In the genomic region with DNA sequence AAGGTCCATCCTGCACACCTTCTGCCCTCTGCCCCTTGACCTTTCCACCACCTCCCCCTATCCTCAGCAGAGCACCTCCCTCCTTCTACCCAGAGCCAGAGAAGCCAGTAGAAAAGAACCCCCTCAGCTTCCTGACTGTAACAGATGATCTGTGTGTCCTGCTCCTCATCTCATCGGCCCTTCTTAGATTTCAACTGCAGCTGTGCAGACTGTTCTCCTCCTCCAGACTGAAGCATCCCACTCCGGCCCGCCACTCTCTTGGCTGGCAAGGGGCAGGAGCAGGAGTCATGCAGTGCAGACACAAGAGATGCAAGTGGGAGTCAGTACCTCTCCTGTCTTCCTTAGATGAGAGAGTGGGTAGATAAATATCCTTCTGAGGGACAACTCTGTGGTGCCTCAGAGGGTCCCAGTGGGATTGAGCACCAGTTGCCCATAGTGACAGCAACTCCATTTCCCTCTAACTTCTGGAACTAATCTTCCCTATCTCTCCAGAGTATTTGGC, we compare ENCODE assay signal across 24 cellular contexts.
A peak's percentile ranks its signal among the peaks of the same experiment; 100 is the strongest.
DNase-seq lines count a peak whose midpoint lies in the region; ATAC-seq and TF ChIP-seq lines count a peak whose summit lies in the region.
"Had no signal": no experiment of that assay in that cellular context is flagged by ENCODE, and none has a peak within 500 bp of the region (broad histone marks: within the 10 kb centered on the region; RNA-seq: fewer than 3 reads in every experiment).

No MANE protein-coding gene starts in this region.

- peak; percentile 28 for DNase-seq in natural killer cell treated with Interleukin-12 subunit alpha and Interleukin-12 subunit beta and Interleukin-15 and Interleukin-18, amount 100 ng/mL, for 72 hours (ENCODE audit: low spot score)
- DNase-seq in natural killer cell (no peak), WERI-Rb-1 (peak; percentile 15), T-helper 9 cell (no peak), mucosa of gallbladder (ENCODE audit: low spot score) (no peak), SHP77 (lab: John Stamatoyannopoulos, UW) (no peak), NCI-H1694 treated with DMSO at 0.1 percent for 48 hours (lab: John Stamatoyannopoulos, UW) (no peak)
- DNase-seq: activated CD4-positive, alpha-beta T cell treated with anti-CD3 and anti-CD28 coated beads for 4 hours; activated CD8-positive, alpha-beta memory T cell treated with anti-CD3 and anti-CD28 coated beads for 24 hours; activated gamma-delta T cell; brain microvascular endothelial cell; effector memory CD8-positive, alpha-beta T cell; foreskin keratinocyte; Kasumi-1; left cardiac atrium; stimulated activated CD4-positive, alpha-beta T cell treated with anti-CD3 and anti-CD28 coated beads, Interleukin-2, amount 100 ng/mL, for 24 hours; T-helper 17 cell had no signal

- H3K27me3 Mint-ChIP-seq in natural killer cell treated with Interleukin-12 subunit alpha and Interleukin-12 subunit beta and Interleukin-15 and Interleukin-18, amount 100 ng/mL, for 72 hours = peaks cover 55 to 66% of the 10 kb centered on the region in 2 donors
- H3K27me3 Mint-ChIP-seq in natural killer cell (ENCODE audit: low read depth in 2 of 2) = peaks cover 52 to 80% of the 10 kb centered on the region in 2 donors
- peaks cover 9% of the 10 kb centered on the region for H3K27me3 Mint-ChIP-seq in nephron (ENCODE audit: low read depth)

- H3K36me3 ChIP-seq in WERI-Rb-1 = no peaks in the 10 kb centered on the region
- H3K36me3 ChIP-seq: brain microvascular endothelial cell had no signal

- no peaks in the 10 kb centered on the region for H3K9me3 Mint-ChIP-seq in natural killer cell treated with Interleukin-12 subunit alpha and Interleukin-12 subunit beta and Interleukin-15 and Interleukin-18, amount 100 ng/mL, for 72 hours
- H3K9me3 Mint-ChIP-seq in natural killer cell (peaks cover 0 to 3% of the 10 kb centered on the region in 2 donors), nephron (peaks cover 15% of the 10 kb centered on the region)
- H3K9me3 Mint-ChIP-seq: effector memory CD8-positive, alpha-beta T cell had no signal

- intact Hi-C loops in natural killer cell (cut with micrococcal nuclease) = no loop called here

- no peaks in the 10 kb centered on the region for H3K4me1 Mint-ChIP-seq in natural killer cell treated with Interleukin-12 subunit alpha and Interleukin-12 subunit beta and Interleukin-15 and Interleukin-18, amount 100 ng/mL, for 72 hours (ENCODE audit: low read depth in 2 of 2)
- H3K4me1 Mint-ChIP-seq in natural killer cell (no peaks in the 10 kb centered on the region), nephron (peaks cover 33% of the 10 kb centered on the region)
- H3K4me1 Mint-ChIP-seq: B cell, memory B cell had no signal

- TF ChIP-seq CTCF in natural killer cell (IDR thresholded peaks at IDR 0.05) = no peak
- TF ChIP-seq CTCF in WERI-Rb-1 (IDR thresholded peaks at IDR 0.05; ENCODE audit: low read depth, low read length) = no peak
- no peak for TF ChIP-seq CTCF in nephron (IDR thresholded peaks at IDR 0.05; ENCODE audit: unreplicated experiment in 3 of 3)

- no peak overlapping the region for H3K4me3 Mint-ChIP-seq in natural killer cell treated with Interleukin-12 subunit alpha and Interleukin-12 subunit beta and Interleukin-15 and Interleukin-18, amount 100 ng/mL, for 72 hours
- H3K4me3 Mint-ChIP-seq in natural killer cell = no peak overlapping the region
- no peak overlapping the region for H3K4me3 Mint-ChIP-seq in nephron
- H3K4me3 Mint-ChIP-seq: B cell; effector memory CD8-positive, alpha-beta T cell; memory B cell; T-helper 17 cell had no signal

- H3K36me3 Mint-ChIP-seq in natural killer cell treated with Interleukin-12 subunit alpha and Interleukin-12 subunit beta and Interleukin-15 and Interleukin-18, amount 100 ng/mL, for 72 hours = no peaks in the 10 kb centered on the region
- no peaks in the 10 kb centered on the region for H3K36me3 Mint-ChIP-seq in natural killer cell
- no peaks in the 10 kb centered on the region for H3K36me3 Mint-ChIP-seq in nephron (ENCODE audit: low read depth)

- H3K4me3 ChIP-seq in WERI-Rb-1 (ENCODE audit: low read depth, low read length) = no peak overlapping the region
- H3K4me3 ChIP-seq: smooth muscle cell had no signal

- H3K27me3 ChIP-seq in WERI-Rb-1 (ENCODE audit: insufficient read depth, low read depth, severe bottlenecking) = no peaks in the 10 kb centered on the region

- H3K27ac Mint-ChIP-seq in natural killer cell treated with Interleukin-12 subunit alpha and Interleukin-12 subunit beta and Interleukin-15 and Interleukin-18, amount 100 ng/mL, for 72 hours = no peak overlapping the region
- H3K27ac Mint-ChIP-seq in natural killer cell = no peak overlapping the region
- peak overlapping the region; percentile 21 to 46 (median 32) for H3K27ac Mint-ChIP-seq in nephron
- H3K27ac Mint-ChIP-seq: B cell, memory B cell, T-helper 17 cell had no signal

- H3K27ac ChIP-seq in WERI-Rb-1 = peak overlapping the region; percentile 45
- H3K27ac ChIP-seq: brain microvascular endothelial cell, foreskin keratinocyte, HL-60, RWPE1 had no signal

- H3K9me3 ChIP-seq in WERI-Rb-1 (ENCODE audit: severe bottlenecking) = peaks cover 11% of the 10 kb centered on the region

- no peak for ATAC-seq in natural killer cell treated with Interleukin-12 subunit alpha and Interleukin-12 subunit beta and Interleukin-15 and Interleukin-18, amount 100 ng/mL, for 72 hours
- ATAC-seq in natural killer cell = no peak
- ATAC-seq: effector memory CD8-positive, alpha-beta T cell; esophagus mucosa; foreskin keratinocyte; left cardiac atrium; T-helper 17 cell had no signal

Comparison
In these comparisons a context has a peak if more than half of its experiments do, and no peak if none do; other contexts are left out.
1. DNase-seq: peak in natural killer cell treated with Interleukin-12 subunit alpha and Interleukin-12 subunit beta and Interleukin-15 and Interleukin-18, amount 100 ng/mL, for 72 hours (single experiment) and WERI-Rb-1 (single experiment); none in natural killer cell (single experiment), T-helper 9 cell (single experiment), mucosa of gallbladder (single experiment), SHP77 (0 of 2) and NCI-H1694 treated with DMSO at 0.1 percent for 48 hours (single experiment).
2. H3K27ac Mint-ChIP-seq: peak in nephron (3 of 3); none in natural killer cell treated with Interleukin-12 subunit alpha and Interleukin-12 subunit beta and Interleukin-15 and Interleukin-18, amount 100 ng/mL, for 72 hours (0 of 2) and natural killer cell (0 of 2).